ENCODE assay signal across 1 cellular context in the genomic region with DNA sequence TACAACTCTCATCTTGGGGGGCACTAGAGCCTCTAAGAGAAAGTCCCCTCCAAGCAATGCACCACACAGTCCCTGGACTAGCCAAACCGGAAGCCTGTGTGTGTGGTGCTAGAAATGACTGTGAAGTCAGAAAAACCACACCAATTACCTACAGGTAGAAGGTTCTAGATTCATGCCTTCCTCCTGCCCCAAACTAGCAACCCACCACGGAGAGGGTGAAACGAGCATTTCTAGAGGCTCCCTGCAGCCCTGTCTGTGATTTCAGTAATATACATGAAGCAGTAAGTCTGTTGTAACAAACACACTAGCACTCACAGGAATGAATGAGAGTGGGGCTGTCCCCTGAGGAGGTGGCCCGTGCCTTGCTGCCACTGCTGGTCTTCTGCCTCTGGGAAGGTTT.
TF ChIP-seq lines count a peak whose summit lies in the region.

No MANE protein-coding gene starts in this region.

TF ChIP-seq in GM12878, 131 proteins besides CTCF, POLR2A, EP300 and RAD21 (continued from another document):
- TF ChIP-seq CHD1 (IDR thresholded peaks at IDR 0.05; ENCODE audit: low read depth, low read length) (no peak), MYB (IDR thresholded peaks at IDR 0.05; ENCODE audit: borderline replicate concordance, low read depth, low read length) (no peak), ZNF207 (IDR thresholded peaks at IDR 0.05; ENCODE audit: borderline replicate concordance) (peak; percentile 19; the same call in 1 of the 2 replicates), FOS (IDR thresholded peaks at IDR 0.05; ENCODE audit: borderline replicate concordance, extremely low read depth, insufficient read length) (no peak)
- TF ChIP-seq, protein P1, sequence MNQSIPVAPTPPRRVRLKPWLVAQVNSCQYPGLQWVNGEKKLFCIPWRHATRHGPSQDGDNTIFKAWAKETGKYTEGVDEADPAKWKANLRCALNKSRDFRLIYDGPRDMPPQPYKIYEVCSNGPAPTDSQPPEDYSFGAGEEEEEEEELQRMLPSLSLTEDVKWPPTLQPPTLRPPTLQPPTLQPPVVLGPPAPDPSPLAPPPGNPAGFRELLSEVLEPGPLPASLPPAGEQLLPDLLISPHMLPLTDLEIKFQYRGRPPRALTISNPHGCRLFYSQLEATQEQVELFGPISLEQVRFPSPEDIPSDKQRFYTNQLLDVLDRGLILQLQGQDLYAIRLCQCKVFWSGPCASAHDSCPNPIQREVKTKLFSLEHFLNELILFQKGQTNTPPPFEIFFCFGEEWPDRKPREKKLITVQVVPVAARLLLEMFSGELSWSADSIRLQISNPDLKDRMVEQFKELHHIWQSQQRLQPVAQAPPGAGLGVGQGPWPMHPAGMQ (IDR thresholded peaks at IDR 0.05; ENCODE audit: borderline replicate concordance) = no peak
- TF ChIP-seq, protein P2, sequence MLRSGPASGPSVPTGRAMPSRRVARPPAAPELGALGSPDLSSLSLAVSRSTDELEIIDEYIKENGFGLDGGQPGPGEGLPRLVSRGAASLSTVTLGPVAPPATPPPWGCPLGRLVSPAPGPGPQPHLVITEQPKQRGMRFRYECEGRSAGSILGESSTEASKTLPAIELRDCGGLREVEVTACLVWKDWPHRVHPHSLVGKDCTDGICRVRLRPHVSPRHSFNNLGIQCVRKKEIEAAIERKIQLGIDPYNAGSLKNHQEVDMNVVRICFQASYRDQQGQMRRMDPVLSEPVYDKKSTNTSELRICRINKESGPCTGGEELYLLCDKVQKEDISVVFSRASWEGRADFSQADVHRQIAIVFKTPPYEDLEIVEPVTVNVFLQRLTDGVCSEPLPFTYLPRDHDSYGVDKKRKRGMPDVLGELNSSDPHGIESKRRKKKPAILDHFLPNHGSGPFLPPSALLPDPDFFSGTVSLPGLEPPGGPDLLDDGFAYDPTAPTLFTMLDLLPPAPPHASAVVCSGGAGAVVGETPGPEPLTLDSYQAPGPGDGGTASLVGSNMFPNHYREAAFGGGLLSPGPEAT (IDR thresholded peaks at IDR 0.05; ENCODE audit: low read depth) = peak; percentile 55; the same call in 1 of the 2 replicates
- TF ChIP-seq, protein P3, sequence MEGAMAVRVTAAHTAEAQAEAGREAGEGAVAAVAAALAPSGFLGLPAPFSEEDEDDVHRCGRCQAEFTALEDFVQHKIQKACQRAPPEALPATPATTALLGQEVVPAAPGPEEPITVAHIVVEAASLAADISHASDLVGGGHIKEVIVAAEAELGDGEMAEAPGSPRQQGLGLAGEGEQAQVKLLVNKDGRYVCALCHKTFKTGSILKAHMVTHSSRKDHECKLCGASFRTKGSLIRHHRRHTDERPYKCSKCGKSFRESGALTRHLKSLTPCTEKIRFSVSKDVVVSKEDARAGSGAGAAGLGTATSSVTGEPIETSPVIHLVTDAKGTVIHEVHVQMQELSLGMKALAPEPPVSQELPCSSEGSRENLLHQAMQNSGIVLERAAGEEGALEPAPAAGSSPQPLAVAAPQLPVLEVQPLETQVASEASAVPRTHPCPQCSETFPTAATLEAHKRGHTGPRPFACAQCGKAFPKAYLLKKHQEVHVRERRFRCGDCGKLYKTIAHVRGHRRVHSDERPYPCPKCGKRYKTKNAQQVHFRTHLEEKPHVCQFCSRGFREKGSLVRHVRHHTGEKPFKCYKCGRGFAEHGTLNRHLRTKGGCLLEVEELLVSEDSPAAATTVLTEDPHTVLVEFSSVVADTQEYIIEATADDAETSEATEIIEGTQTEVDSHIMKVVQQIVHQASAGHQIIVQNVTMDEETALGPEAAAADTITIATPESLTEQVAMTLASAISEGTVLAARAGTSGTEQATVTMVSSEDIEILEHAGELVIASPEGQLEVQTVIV (IDR thresholded peaks at IDR 0.05; ENCODE audit: borderline replicate concordance, partially characterized antibody) = no peak
